8 cellular contexts compared by ENCODE assay signal in the genomic region with DNA sequence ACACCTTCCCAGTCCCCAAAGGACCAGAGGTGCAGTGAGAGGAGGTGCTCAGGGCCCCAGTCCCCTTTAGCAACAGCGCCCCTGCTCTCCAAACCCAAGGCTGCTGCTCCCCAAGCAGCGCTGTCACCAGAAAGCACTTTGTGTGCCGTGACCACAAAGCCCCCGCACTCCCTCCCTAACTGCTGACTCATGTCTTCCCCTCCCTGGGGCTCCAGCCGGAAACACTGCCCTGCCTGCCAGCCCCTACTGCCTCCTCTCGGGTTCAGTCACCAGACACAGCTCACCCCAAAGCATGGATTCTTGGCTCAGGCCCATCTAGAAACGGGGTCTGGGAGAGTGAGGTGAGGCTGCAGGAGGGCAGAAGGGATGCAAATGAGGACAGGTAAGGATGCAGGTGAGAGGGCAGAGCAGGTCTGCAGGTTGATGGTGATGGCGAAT. TPM values are rescaled to one million over a fixed set of nuclear protein-coding genes. Genes with fewer than 3 reads are reported as not detected.
DNase-seq lines count a peak whose midpoint lies in the region; ATAC-seq and TF ChIP-seq lines count a peak whose summit lies in the region.

No MANE protein-coding gene starts in this region.

- ATAC-seq in HG02798 (IDR thresholded peaks at IDR 0.05; ENCODE audit: poor library complexity, unreplicated experiment) (peak; percentile 51), heart right ventricle (peak in 7 of 8 donors; percentile 42 to 77 (median 65))

- TF ChIP-seq CTCF in GM10248 (IDR thresholded peaks at IDR 0.05; ENCODE audit: control extremely low read depth, extremely low read depth, low read depth, missing control alignments) (peak; percentile 36), RWPE1 (conservative IDR thresholded peaks at IDR 0.05; ENCODE audit: low read depth) (no peak), heart right ventricle (IDR thresholded peaks at IDR 0.05) (no peak), glutamatergic neuron (IDR thresholded peaks at IDR 0.05; ENCODE audit: partially characterized antibody, unreplicated experiment) (no peak)

- intact Hi-C loops in heart right ventricle (cut with DNase I): no loop called here

- CTCF ChIA-PET in GM10248 (lab: Yijun Ruan, JAX) (interaction anchor here (0.9 to 1.5 kb wide), 7 partner anchors 10 to 189 kb away, joined by 3 to 5 read pairs (median 3); no protein-coding TSS in a partner anchor), RWPE1 (lab: Yijun Ruan, JAX) (interaction anchor here (0.6 kb wide), 1 partner anchor 144 kb away, joined by 3 read pairs; no protein-coding TSS in a partner anchor)

- peak overlapping the region in 1 of 10 donors; percentile 26 for H3K4me3 ChIP-seq in heart right ventricle

- POLR2A ChIA-PET in GM10248 (lab: Yijun Ruan, JAX) (no interaction called here), RWPE1 (lab: Yijun Ruan, JAX; ENCODE audit: low non-redundant PET) (no interaction called here)

- peaks cover 0 to 38% (median 9%) of the 10 kb centered on the region in 7 donors for H3K27me3 ChIP-seq in heart right ventricle

- H3K36me3 ChIP-seq in heart right ventricle: peaks cover 0 to 8% (median 0%) of the 10 kb centered on the region in 9 donors

- peak; percentile 85 for DNase-seq in GM10248 (ENCODE audit: extremely low spot score)
- peak; percentile 65 for DNase-seq in RWPE1 (ENCODE audit: low spot score)
- DNase-seq in activated T-helper 9 cell treated with anti-CD3 and anti-CD28 coated beads, Interleukin-2, amount 50 U/mL, for 16 hours (ENCODE audit: low read depth): peak; percentile 87
- peak; percentile 23 to 47 for DNase-seq in heart right ventricle
- DNase-seq in stimulated activated CD4-positive, alpha-beta T cell treated with anti-CD3 and anti-CD28 coated beads, Interleukin-15, amount 100 ng/mL, for 48 hours (ENCODE audit: low read depth in 2 of 2): peak; percentile 92 to 93
- no peak for DNase-seq in NCI-H187 (lab: John Stamatoyannopoulos, UW)
- DNase-seq in glutamatergic neuron: no peak

- peaks cover 9% of the 10 kb centered on the region for H3K9me3 Mint-ChIP-seq in glutamatergic neuron (ENCODE audit: unreplicated experiment)

- peaks cover 0 to 28% (median 0%) of the 10 kb centered on the region in 9 donors for H3K4me1 ChIP-seq in heart right ventricle

- H3K4me3 Mint-ChIP-seq in glutamatergic neuron (ENCODE audit: unreplicated experiment): no peak overlapping the region

- no peak overlapping the region for H3K27ac Mint-ChIP-seq in glutamatergic neuron (ENCODE audit: unreplicated experiment)

- WGBS in heart right ventricle, 2 donors: 17 to 18% methylated on average over 8 of the region's 8 CpGs

- H3K27ac ChIP-seq in RWPE1 (0 out of 2 replicates have a peak overlapping the region, but pooled peaks have one; percentile 10), heart right ventricle (peak overlapping the region in 1 of 10 donors; percentile 58)

- peaks cover 1% of the 10 kb centered on the region for H3K27me3 Mint-ChIP-seq in glutamatergic neuron (ENCODE audit: unreplicated experiment)

- H3K4me1 Mint-ChIP-seq in glutamatergic neuron (ENCODE audit: low read depth, unreplicated experiment): no peaks in the 10 kb centered on the region

- no peaks in the 10 kb centered on the region for H3K36me3 Mint-ChIP-seq in glutamatergic neuron (ENCODE audit: unreplicated experiment)

- no peaks in the 10 kb centered on the region for H3K9me3 ChIP-seq in heart right ventricle

RNA-seq across cellular contexts. Expression of gene TNFSF14, which starts 4.9 kb away (rescaled TPM):
- total RNA-seq in heart right ventricle: 1 to 10 TPM in 2 of 10 donors, under 1 TPM in 7, not detected in 1; 0.06 to 1.9 (median 0.42) TPM
- under 1 TPM; 0.23 to 0.51 TPM for polyA plus RNA-seq in heart right ventricle
- not detected for total RNA-seq in glutamatergic neuron (ENCODE audit: unreplicated experiment)

RNA-seq across cellular contexts. Expression of gene C3, which starts 45.6 kb away (rescaled TPM):
- total RNA-seq in heart right ventricle (100 to 1,000 TPM in 5 of 10 donors, 10 to 100 TPM in 5; 23.0 to 438 (median 111) TPM), glutamatergic neuron (ENCODE audit: unreplicated experiment) (0.69 TPM)
- polyA plus RNA-seq in heart right ventricle: 100 to 1,000 TPM; 275 to 475 TPM

Comparison
In these comparisons a context has a peak if more than half of its experiments do, and no peak if none do; other contexts are left out.
1. DNase-seq: peak in GM10248 (single experiment), RWPE1 (single experiment), activated T-helper 9 cell treated with anti-CD3 and anti-CD28 coated beads, Interleukin-2, amount 50 U/mL, for 16 hours (single experiment), heart right ventricle (2 of 2) and stimulated activated CD4-positive, alpha-beta T cell treated with anti-CD3 and anti-CD28 coated beads, Interleukin-15, amount 100 ng/mL, for 48 hours (2 of 2); none in NCI-H187 (0 of 2) and glutamatergic neuron (single experiment).
2. RNA of gene C3, which starts 45.6 kb away (total RNA-seq): 23.0 to 438 TPM in heart right ventricle; 0.69 TPM in glutamatergic neuron (single experiment); every median in the first group is over 10 times any median in the second.